ENCODE assay signal across 1 cellular context in genomic region chr18:527136-527535, GRCh38.
TF ChIP-seq lines count a peak whose summit lies in the region.

No MANE protein-coding gene starts in this region.

TF ChIP-seq in IMR-90, 13 proteins besides CTCF, POLR2A, EP300 and RAD21 (continued from another document):
- TF ChIP-seq MXI1 (IDR thresholded peaks at IDR 0.05; ENCODE audit: borderline replicate concordance, low read depth, low read length) = no peak
- TF ChIP-seq BHLHE40 (IDR thresholded peaks at IDR 0.05; ENCODE audit: low read depth, low read length) = no peak
- TF ChIP-seq CHD1 (IDR thresholded peaks at IDR 0.05; ENCODE audit: low read depth, low read length) = no peak
- TF ChIP-seq MAFK (IDR thresholded peaks at IDR 0.05; ENCODE audit: low read depth, low read length) = no peak
- TF ChIP-seq USF2 (IDR thresholded peaks at IDR 0.05; ENCODE audit: low read depth, low read length) = no peak
- TF ChIP-seq ELK1 (IDR thresholded peaks at IDR 0.05; ENCODE audit: borderline replicate concordance, low read depth, low read length) = no peak
- TF ChIP-seq MAZ (IDR thresholded peaks at IDR 0.05; ENCODE audit: borderline replicate concordance, low read depth, low read length) = no peak
- TF ChIP-seq RCOR1 (IDR thresholded peaks at IDR 0.05; ENCODE audit: insufficient replicate concordance, low read length) = no peak
- TF ChIP-seq FOS (IDR thresholded peaks at IDR 0.05; ENCODE audit: low read depth, low read length) = no peak
TF ChIP-seq in IMR-90: peak in this region for 0.
